9 cellular contexts compared by ENCODE assay signal in genomic region chr5:137743031-137743640, GRCh38. TPM values are rescaled to one million over a fixed set of nuclear protein-coding genes. Genes with fewer than 3 reads are reported as not detected.
DNase-seq lines count a peak whose midpoint lies in the region; ATAC-seq and TF ChIP-seq lines count a peak whose summit lies in the region.
"Had no signal": no experiment of that assay in that cellular context is flagged by ENCODE, and none has a peak within 500 bp of the region (broad histone marks: within the 10 kb centered on the region; RNA-seq: fewer than 3 reads in every experiment).

No MANE protein-coding gene starts in this region.

- CTCF ChIA-PET in Calu3 (lab: Charles Lee) = interaction anchor here (0.6 to 6.4 kb wide), 15 partner anchors 10 to 1066 kb away, joined by 3 to 152 read pairs (median 5); partner anchors contain the start of gene HNRNPA0

- no peaks in the 10 kb centered on the region for H3K4me1 Mint-ChIP-seq in Calu3 (ENCODE audit: low read depth, unreplicated experiment)

- H3K9me3 Mint-ChIP-seq in Calu3 (ENCODE audit: low read depth, unreplicated experiment) = no peaks in the 10 kb centered on the region
- peaks cover 0 to 6% of the 10 kb centered on the region in 2 donors for H3K9me3 Mint-ChIP-seq in activated naive CD4-positive, alpha-beta T cell treated with anti-CD3 and anti-CD28 coated beads, Interleukin-2, amount 50 U/mL, for 72 hours
- H3K9me3 Mint-ChIP-seq: stimulated activated naive CD8-positive, alpha-beta T cell treated with anti-CD3 and anti-CD28 coated beads, Interleukin-15, Interleukin-2, amounts not matched to agents 100 ng/mL and 50 ng/mL, for 24 hours had no signal

- TF ChIP-seq CTCF in Calu3 (IDR thresholded peaks at IDR 0.05; ENCODE audit: unreplicated experiment) = peak; percentile 68
- TF ChIP-seq CTCF in prostate gland (IDR thresholded peaks at IDR 0.05) = peak in 3 of 4 experiments; percentile 30 to 58 (median 57)

- no peak for TF ChIP-seq POLR2A in prostate gland (IDR thresholded peaks at IDR 0.05)

- DNase-seq in Calu3 = peak; percentile 71
- DNase-seq in LoVo (ENCODE audit: low spot score) = peak; percentile 78
- DNase-seq in RPMI8226 = peak; percentile 69
- peak in 1 of 2 donors; percentile 55 for DNase-seq in activated naive CD4-positive, alpha-beta T cell treated with anti-CD3 and anti-CD28 coated beads, Interleukin-2, amount 50 U/mL, for 72 hours (ENCODE audit: low spot score in 2 of 2)
- no peak for DNase-seq in Right ventricle myocardium superior
- DNase-seq in prostate gland (ENCODE audit: low spot score) = peak; percentile 52

- no peaks in the 10 kb centered on the region for H3K9me3 ChIP-seq in prostate gland

- no TSS peak for BruUV-seq in Calu3 (replicated peaks; lab: Mats Ljungman, UMichigan)

- ATAC-seq in GM21515 (IDR thresholded peaks at IDR 0.05; ENCODE audit: unreplicated experiment) (peak; percentile 74), Right ventricle myocardium superior (ENCODE audit: poor library complexity) (peak; percentile 80), HG02678 (IDR thresholded peaks at IDR 0.05; ENCODE audit: unreplicated experiment) (no peak)
- ATAC-seq in activated naive CD4-positive, alpha-beta T cell treated with anti-CD3 and anti-CD28 coated beads, Interleukin-2, amount 50 U/mL, for 72 hours = peak; percentile 71 to 78

- 72% methylated on average over 4 of the region's 4 CpGs for WGBS in prostate gland

- no peak overlapping the region for H3K4me3 Mint-ChIP-seq in Calu3 (ENCODE audit: low read depth, unreplicated experiment)
- H3K4me3 Mint-ChIP-seq: stimulated activated naive CD8-positive, alpha-beta T cell treated with anti-CD3 and anti-CD28 coated beads, Interleukin-15, Interleukin-2, amounts not matched to agents 100 ng/mL and 50 ng/mL, for 24 hours had no signal

- no peak overlapping the region for H3K4me3 ChIP-seq in prostate gland

- H3K27me3 Mint-ChIP-seq in Calu3 (ENCODE audit: unreplicated experiment) = no peaks in the 10 kb centered on the region
- H3K27me3 Mint-ChIP-seq: stimulated activated naive CD8-positive, alpha-beta T cell treated with anti-CD3 and anti-CD28 coated beads, Interleukin-15, Interleukin-2, amounts not matched to agents 100 ng/mL and 50 ng/mL, for 24 hours had no signal

- no peaks in the 10 kb centered on the region for H3K36me3 ChIP-seq in prostate gland

- no peaks in the 10 kb centered on the region for H3K27me3 ChIP-seq in prostate gland (replicated peaks; ENCODE audit: insufficient read depth)

- no peaks in the 10 kb centered on the region for H3K36me3 Mint-ChIP-seq in Calu3 (ENCODE audit: insufficient read depth, unreplicated experiment)
- H3K36me3 Mint-ChIP-seq in activated naive CD4-positive, alpha-beta T cell treated with anti-CD3 and anti-CD28 coated beads, Interleukin-2, amount 50 U/mL, for 72 hours = peaks cover 0 to 13% of the 10 kb centered on the region in 2 donors

- intact Hi-C loops in Calu3 (cut with micrococcal nuclease; ENCODE audit: unreplicated experiment) = loop anchor here (1.0 kb wide), 2 partner anchors 83 to 114 kb away; no protein-coding TSS in a partner anchor
- intact Hi-C loops in Right ventricle myocardium superior (cut with DNase I) = loop anchor here (2.0 kb wide), 2 partner anchors 82 to 114 kb away; no protein-coding TSS in a partner anchor
- intact Hi-C loops in prostate gland (cut with DNase I) = loop anchor here (2.0 to 5.0 kb wide), 2 partner anchors 82 to 111 kb away; no protein-coding TSS in a partner anchor

- H3K4me1 ChIP-seq in prostate gland (replicated peaks) = no peaks in the 10 kb centered on the region

- H3K27ac Mint-ChIP-seq in Calu3 (ENCODE audit: unreplicated experiment) = no peak overlapping the region
- no peak overlapping the region for H3K27ac Mint-ChIP-seq in activated naive CD4-positive, alpha-beta T cell treated with anti-CD3 and anti-CD28 coated beads, Interleukin-2, amount 50 U/mL, for 72 hours
- H3K27ac Mint-ChIP-seq: stimulated activated naive CD8-positive, alpha-beta T cell treated with anti-CD3 and anti-CD28 coated beads, Interleukin-15, Interleukin-2, amounts not matched to agents 100 ng/mL and 50 ng/mL, for 24 hours had no signal

- H3K27ac ChIP-seq in prostate gland = no peak overlapping the region

RNA-seq across cellular contexts. Expression of gene KLHL3, which starts 7.2 kb away (rescaled TPM):
- total RNA-seq in Calu3 (2022) = 16.9 and 18.2 TPM in 2 replicates
- 10 to 100 TPM in 1 of 2 donors, 1 to 10 TPM in 1; 3.1 to 17.2 TPM for total RNA-seq in activated naive CD4-positive, alpha-beta T cell treated with anti-CD3 and anti-CD28 coated beads, Interleukin-2, amount 50 U/mL, for 72 hours
- 22.3 TPM for total RNA-seq in Right ventricle myocardium superior
- total RNA-seq in prostate gland = 10 to 100 TPM in 1 of 2 donors, 1 to 10 TPM in 1; 1.8 to 14.0 TPM

RNA-seq across cellular contexts. Expression of gene HNRNPA0, which starts 11.0 kb away (rescaled TPM):
- total RNA-seq in Calu3 (2022) (40.5 and 42.3 TPM in 2 replicates), Right ventricle myocardium superior (12.1 TPM), prostate gland (10 to 100 TPM; 11.0 to 17.4 TPM)
- 10 to 100 TPM; 29.0 to 53.9 TPM for total RNA-seq in activated naive CD4-positive, alpha-beta T cell treated with anti-CD3 and anti-CD28 coated beads, Interleukin-2, amount 50 U/mL, for 72 hours
